Comparison of ENCODE assay signal across 1 cellular context in genomic region chr16:19503461-19504075, GRCh38.
TF ChIP-seq lines count a peak whose summit lies in the region.

No MANE protein-coding gene starts in this region.

TF ChIP-seq in GM23338, 12 proteins besides CTCF, POLR2A, EP300 and RAD21 (continued from another document):
- TF ChIP-seq CREB1 (CRISPR knock-in tag; IDR thresholded peaks at IDR 0.05; ENCODE audit: low read depth): no peak
- no peak for TF ChIP-seq ZNF331 (CRISPR knock-in tag; IDR thresholded peaks at IDR 0.05; ENCODE audit: low read depth)
